27 cellular contexts compared by ENCODE assay signal in genomic region chrX:5575407-5575806, GRCh38.
"Had no signal": no experiment of that assay in that cellular context is flagged by ENCODE, and none has a peak within 500 bp of the region (broad histone marks: within the 10 kb centered on the region; RNA-seq: fewer than 3 reads in every experiment).

No MANE protein-coding gene starts in this region.

- FAIRE-seq: urothelium cell line had no signal

- ATAC-seq: stimulated activated effector memory CD8-positive, alpha-beta T cell treated with anti-CD3 and anti-CD28 coated beads, Interleukin-12 subunit alpha, Interleukin-12 subunit beta, amount 100 ng/mL, for 72 hours; stimulated activated memory B cell treated with anti-CD40 and anti-IgM and Interleukin-4, amounts not matched to agents 10 μg/mL and 1 μg/mL and 100 μg/mL, for 72 hours; stimulated activated naive B cell treated with anti-CD40 and anti-IgM and Interleukin-4, amounts not matched to agents 10 μg/mL and 1 μg/mL and 100 μg/mL, for 72 hours; stimulated activated naive CD8-positive, alpha-beta T cell treated with anti-CD3 and anti-CD28 coated beads, Interleukin-15, amount 100 ng/mL, for 72 hours; stimulated activated naive CD8-positive, alpha-beta T cell treated with anti-CD3 and anti-CD28 coated beads, Interleukin-15, Interleukin-2, amounts not matched to agents 100 U/mL and 50 U/mL, for 24 hours; upper lobe of right lung had no signal

- H3K27me3 ChIP-seq: stomach, suprapubic skin, testis, thyroid gland, tibial artery, tibial nerve, transverse colon, upper lobe of left lung, upper lobe of right lung, uterus, vagina had no signal

- DNase-seq: stimulated activated CD4-positive, alpha-beta T cell treated with anti-CD3 and anti-CD28 coated beads, Interleukin-2, amount 100 ng/mL, for 48 hours; stimulated activated CD4-positive, alpha-beta T cell treated with anti-CD3 and anti-CD28 coated beads, Interleukin-4, amount 100 ng/mL, for 1 hour; stimulated activated CD4-positive, alpha-beta T cell treated with anti-CD3 and anti-CD28 coated beads, Interleukin-4, amount 100 ng/mL, for 24 hours; stimulated activated CD4-positive, alpha-beta T cell treated with anti-CD3 and anti-CD28 coated beads, Interleukin-4, amount 100 ng/mL, for 4 hours; stimulated activated CD8-positive, alpha-beta memory T cell treated with anti-CD3 and anti-CD28 coated beads, Interleukin-4, amount 100 ng/mL, for 48 hours; stimulated activated naive B cell treated with anti-CD40 and anti-IgM and Interleukin-4, amounts not matched to agents 10 μg/mL and 1 μg/mL and 100 μg/mL, for 72 hours; stimulated activated naive CD4-positive, alpha-beta T cell; stimulated activated naive CD4-positive, alpha-beta T cell treated with Interleukin-2 at 50 U/mL for 16 hours; stimulated activated naive CD8-positive, alpha-beta T cell treated with anti-CD3 and anti-CD28 coated beads, Interleukin-15, amount 100 ng/mL, for 72 hours; stimulated activated naive CD8-positive, alpha-beta T cell treated with anti-CD3 and anti-CD28 coated beads, Interleukin-15, Interleukin-2, amounts not matched to agents 100 U/mL and 50 U/mL, for 24 hours; stomach; substantia nigra; testis; thyroid gland; tibial artery; transverse colon; trophoblast cell; upper lobe of left lung; upper lobe of right lung; uterus had no signal

- H3K9me3 ChIP-seq: stomach, suprapubic skin, testis, thoracic aorta, thyroid gland, tibial artery, tibial nerve, transverse colon, upper lobe of right lung, uterus, vagina had no signal

- H3K4me1 ChIP-seq: stomach, suprapubic skin, testis, thyroid gland, tibial artery, tibial nerve, transverse colon, upper lobe of left lung, upper lobe of right lung, uterus, vagina had no signal

- H3K27ac ChIP-seq: stomach, suprapubic skin, testis, thoracic aorta, thyroid gland, tibial artery, tibial nerve, transverse colon, upper lobe of left lung, upper lobe of right lung, uterus, vagina had no signal

- H3K4me3 ChIP-seq: stomach, suprapubic skin, testis, thoracic aorta, thyroid gland, tibial artery, tibial nerve, transverse colon, upper lobe of left lung, upper lobe of right lung, uterus, vagina had no signal

- H3K36me3 ChIP-seq: stomach, suprapubic skin, thoracic aorta, thyroid gland, tibial artery, tibial nerve, transverse colon, upper lobe of left lung, upper lobe of right lung, uterus, vagina had no signal
